In genomic region chr5:166845044-166845443, GRCh38 we compare ENCODE assay signal across 1 cellular context.
TF ChIP-seq lines count a peak whose summit lies in the region.

No MANE protein-coding gene starts in this region.

TF ChIP-seq in HCT116, 20 proteins besides CTCF, POLR2A, EP300 and RAD21 (continued from another document):
- TF ChIP-seq POLR2AphosphoS5 (IDR thresholded peaks at IDR 0.05; ENCODE audit: low read depth, low read length) = no peak
